In the genomic region with DNA sequence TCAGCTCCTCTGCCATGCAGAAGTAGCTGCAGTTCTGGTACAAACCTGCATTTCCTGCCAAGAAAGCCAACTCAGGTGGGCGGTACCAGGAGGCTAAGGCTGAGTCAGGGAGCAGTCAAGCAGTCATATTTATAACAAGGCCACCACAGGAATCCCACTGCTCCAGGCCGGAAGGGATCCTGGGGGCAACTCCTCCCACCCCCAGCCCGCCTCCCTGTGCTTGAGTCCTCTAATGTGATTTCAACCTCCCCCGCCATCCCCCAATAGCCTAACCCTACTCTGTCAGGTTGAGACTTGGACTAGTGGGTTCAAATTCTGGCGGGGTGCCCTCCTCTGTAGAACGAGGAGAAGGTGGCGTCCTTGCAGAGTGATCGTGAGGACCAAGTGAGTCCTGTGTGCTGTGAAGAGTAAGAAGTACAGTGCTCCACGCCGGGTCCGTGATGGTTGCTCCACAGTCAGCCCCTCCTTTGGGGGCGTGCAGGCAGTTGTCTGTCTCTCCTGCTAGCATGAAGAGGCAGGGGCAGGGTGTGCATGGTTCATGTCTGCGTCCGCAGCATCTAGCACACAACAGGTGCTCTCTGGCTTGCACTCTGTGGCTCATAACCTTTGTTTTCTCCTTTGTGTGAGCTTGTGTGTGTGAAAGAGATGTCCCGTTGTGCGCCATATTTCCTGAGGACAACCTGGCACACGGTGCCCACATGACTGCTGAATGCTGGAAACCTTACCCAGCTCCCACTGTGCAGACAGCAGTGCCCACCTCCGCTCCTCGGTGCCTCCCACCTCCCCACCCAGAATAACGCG, we compare ENCODE assay signal across 11 cellular contexts.
DNase-seq lines count a peak whose midpoint lies in the region; TF ChIP-seq lines count a peak whose summit lies in the region.
"Had no signal": no experiment of that assay in that cellular context is flagged by ENCODE, and none has a peak within 500 bp of the region (broad histone marks: within the 10 kb centered on the region; RNA-seq: fewer than 3 reads in every experiment).

No MANE protein-coding gene starts in this region.

- H3K27ac Mint-ChIP-seq in H9, result no peak overlapping the region
- H3K27ac Mint-ChIP-seq: activated naive CD8-positive, alpha-beta T cell had no signal

- intact Hi-C loops in colonic mucosa (cut with DNase I), result no loop called here

- H2BK120ac ChIP-seq in H9 (ENCODE audit: low read depth, low read length, poor library complexity, severe bottlenecking), result no peak overlapping the region

- H3K36me3 Mint-ChIP-seq in H9 (ENCODE audit: insufficient read depth in 1 of 3, low read depth in 3 of 3), result no peaks in the 10 kb centered on the region; a peak in 1 of 7 replicates
- H3K36me3 Mint-ChIP-seq: activated naive CD8-positive, alpha-beta T cell had no signal

- no peak overlapping the region for H4K5ac ChIP-seq in H9 (ENCODE audit: insufficient read length, low read depth, low read length)

- H4K20me1 ChIP-seq in H9 (ENCODE audit: control insufficient read depth, insufficient read depth, insufficient read length), result no peaks in the 10 kb centered on the region

- H2BK12ac ChIP-seq in H9 (ENCODE audit: insufficient read length, low read depth, low read length), result no peak overlapping the region

- H2BK15ac ChIP-seq in H9 (ENCODE audit: low read depth, low read length), result no peak overlapping the region

- no peaks in the 10 kb centered on the region for H3K27me3 Mint-ChIP-seq in H9 (ENCODE audit: low read depth)
- H3K27me3 Mint-ChIP-seq: activated naive CD8-positive, alpha-beta T cell had no signal

- H3K14ac ChIP-seq in H9 (ENCODE audit: insufficient read depth, low read length), result no peak overlapping the region; the same call in 1 of the 2 replicates

- H4K91ac ChIP-seq in H9 (ENCODE audit: insufficient read length, low read depth, low read length), result no peak overlapping the region

- H3K4me3 ChIP-seq in AG10803 (ENCODE audit: low read length), result no peak overlapping the region
- H3K4me3 ChIP-seq in colonic mucosa, result no peak overlapping the region
- H3K4me3 ChIP-seq: suprapubic skin had no signal

- H2AFZ ChIP-seq in H9 (ENCODE audit: low read length), result no peak overlapping the region

- H3K79me1 ChIP-seq in H9 (ENCODE audit: insufficient read depth, low read depth, low read length, poor library complexity, severe bottlenecking), result no peaks in the 10 kb centered on the region

- no peak overlapping the region for H3K4me2 ChIP-seq in H9 (ENCODE audit: insufficient read depth, insufficient read length, low read length)

- H4K8ac ChIP-seq in H9 (replicated peaks; ENCODE audit: insufficient read length, low read depth, low read length), result no peak overlapping the region

- H3T11ph ChIP-seq in H9 (ENCODE audit: low read length), result no peak overlapping the region

- H2BK20ac ChIP-seq in H9 (ENCODE audit: low read depth, low read length, poor library complexity, severe bottlenecking), result no peak overlapping the region

- H3K9me3 ChIP-seq in colonic mucosa (no peaks in the 10 kb centered on the region), H9 (ENCODE audit: control insufficient read depth, low read depth, low read length) (no peaks in the 10 kb centered on the region)
- H3K9me3 ChIP-seq: suprapubic skin had no signal

- H3K56ac ChIP-seq in H9 (ENCODE audit: insufficient read length, low read depth, low read length), result no peak overlapping the region

- H2BK5ac ChIP-seq in H9 (ENCODE audit: insufficient read length, low read length), result no peak overlapping the region

- no peaks in the 10 kb centered on the region for H3K79me2 ChIP-seq in H9 (ENCODE audit: insufficient read depth, low read length)

- H3K4me3 Mint-ChIP-seq in H9, result no peak overlapping the region
- H3K4me3 Mint-ChIP-seq: activated naive CD8-positive, alpha-beta T cell had no signal

- peaks cover 10% of the 10 kb centered on the region for H3K4me1 ChIP-seq in colonic mucosa
- no peaks in the 10 kb centered on the region; the same call in 1 of the 2 replicates for H3K4me1 ChIP-seq in H9 (ENCODE audit: insufficient read depth, low read length)

- H3K9ac ChIP-seq in colonic mucosa (ENCODE audit: low read depth in 2 of 2, low read length in 2 of 2), result peak overlapping the region; percentile 1 to 46
- H3K9ac ChIP-seq in H9 (ENCODE audit: extremely low read depth, insufficient read length, low read length), result no peak overlapping the region

- no peaks in the 10 kb centered on the region for H3K9me3 Mint-ChIP-seq in H9

- H3K27ac ChIP-seq in colonic mucosa (peak overlapping the region; percentile 81), H9 (ENCODE audit: insufficient read length, low read depth, low read length) (no peak overlapping the region)
- H3K27ac ChIP-seq: suprapubic skin had no signal

- no peak overlapping the region for H3K18ac ChIP-seq in H9 (ENCODE audit: insufficient read length, low read depth, low read length)

- no peak overlapping the region for H3K4ac ChIP-seq in H9 (ENCODE audit: low read depth, low read length)

- H3K4me1 Mint-ChIP-seq in H9, result peaks cover 14 to 26% of the 10 kb centered on the region in 2 experiments

- no peaks in the 10 kb centered on the region for H3K36me3 ChIP-seq in colonic mucosa
- H3K36me3 ChIP-seq: suprapubic skin had no signal

- no CpG with 5 or more reads among the region's 21 CpGs for WGBS in H9 (ENCODE audit: extremely low coverage, insufficient read length, low lambda C conversion rate)

- no peak overlapping the region for H3K23ac ChIP-seq in H9 (ENCODE audit: insufficient read length, low read depth, low read length)

- no peaks in the 10 kb centered on the region for H3K27me3 ChIP-seq in colonic mucosa
- H3K27me3 ChIP-seq in H9 (ENCODE audit: insufficient read depth, low read length), result no peaks in the 10 kb centered on the region
- H3K27me3 ChIP-seq: suprapubic skin had no signal

- H2AK5ac ChIP-seq in H9 (ENCODE audit: insufficient read length, low read length), result no peak overlapping the region

- DNase-seq in AG10803 (ENCODE audit: low read depth) (peak; percentile 81), LoVo (ENCODE audit: low spot score) (peak; percentile 74), colonic mucosa (peak; percentile 75), myocyte (ENCODE audit: low read depth) (peak; percentile 53), NCI-H82 treated with DMSO at 0.1 percent for 48 hours (lab: John Stamatoyannopoulos, UW; ENCODE audit: unreplicated experiment) (no peak), SIG-M5 treated with dmso at 0.1 percent for 504 hours (lab: John Stamatoyannopoulos, UW; ENCODE audit: unreplicated experiment) (no peak), pons (ENCODE audit: low spot score) (no peak), H9 (no peak)
- DNase-seq: NCI-H187 had no signal

- TF ChIP-seq CTCF in AG10803 (conservative IDR thresholded peaks at IDR 0.05; ENCODE audit: low read length) (no peak), colonic mucosa (IDR thresholded peaks at IDR 0.05) (no peak), H9 (conservative IDR thresholded peaks at IDR 0.05) (no peak)

- H3K23me2 ChIP-seq in H9 (ENCODE audit: insufficient read length, low read depth, low read length, poor library complexity, severe bottlenecking), result no peaks in the 10 kb centered on the region

Comparison
In these comparisons a context has a peak if more than half of its experiments do, and no peak if none do; other contexts are left out.
1. DNase-seq: peak in AG10803 (single experiment), LoVo (single experiment), colonic mucosa (single experiment) and myocyte (single experiment); none in NCI-H82 treated with DMSO at 0.1 percent for 48 hours (single experiment), SIG-M5 treated with dmso at 0.1 percent for 504 hours (single experiment), pons (single experiment) and H9 (single experiment).